In the genomic region with DNA sequence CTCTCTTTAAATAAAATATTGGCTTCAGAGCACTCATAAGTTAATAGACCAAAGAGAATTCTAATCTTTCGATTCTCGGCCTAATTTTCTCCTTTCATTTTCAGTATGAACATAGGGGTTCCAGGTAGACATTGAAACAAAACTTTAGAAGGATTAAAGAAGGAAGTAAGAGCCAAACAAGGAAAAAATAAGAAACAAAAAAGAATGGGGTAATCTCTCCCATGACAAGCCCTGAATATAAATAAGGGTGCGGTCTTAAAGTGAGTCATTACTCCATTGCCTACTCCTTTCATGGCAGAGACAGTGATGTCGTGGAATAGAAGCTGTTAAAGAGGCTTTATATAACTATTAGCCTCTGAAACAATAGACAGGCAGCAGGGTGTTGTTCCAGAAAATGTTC, we compare ENCODE assay signal across 8 cellular contexts.
DNase-seq lines count a peak whose midpoint lies in the region; ATAC-seq, FAIRE-seq and TF ChIP-seq lines count a peak whose summit lies in the region.

No MANE protein-coding gene starts in this region.

- H3K36me3 Mint-ChIP-seq in CD4-positive, CD25-positive, alpha-beta regulatory T cell: no peaks in the 10 kb centered on the region

- TF ChIP-seq POLR2A in GM12891 (IDR thresholded peaks at IDR 0.05; ENCODE audit: low read depth, low read length) (no peak), GM18505 (IDR thresholded peaks at IDR 0.05; ENCODE audit: borderline replicate concordance, extremely low read depth, insufficient read depth, insufficient read length) (no peak)

- H3K4me3 ChIP-seq in CD4-positive, CD25-positive, alpha-beta regulatory T cell (ENCODE audit: low read depth, low read length): peak overlapping the region; percentile 27

- H3K27ac Mint-ChIP-seq in CD4-positive, CD25-positive, alpha-beta regulatory T cell: peak overlapping the region in 1 of 3 donors; percentile 52

- no peaks in the 10 kb centered on the region for H3K27me3 Mint-ChIP-seq in CD4-positive, CD25-positive, alpha-beta regulatory T cell

- H3K36me3 ChIP-seq in CD4-positive, CD25-positive, alpha-beta regulatory T cell (ENCODE audit: control insufficient read depth, insufficient read depth, low read length): no peaks in the 10 kb centered on the region

- FAIRE-seq in GM12891 (lab: Jason Lieb, UNC): no peak

- peaks cover 6 to 14% (median 10%) of the 10 kb centered on the region in 4 donors for H3K4me1 Mint-ChIP-seq in CD4-positive, CD25-positive, alpha-beta regulatory T cell

- peak in 1 of 3 donors; percentile 26 for DNase-seq in CD4-positive, CD25-positive, alpha-beta regulatory T cell
- DNase-seq in GM12891 (ENCODE audit: insufficient read length, low spot score): no peak
- DNase-seq in NCI-H1694 (lab: John Stamatoyannopoulos, UW): no peak

- peak in 1 of 2 donors; percentile 40 for ATAC-seq in CD4-positive, CD25-positive, alpha-beta regulatory T cell (ENCODE audit: low read depth in 2 of 2)
- ATAC-seq in GM19463 (IDR thresholded peaks at IDR 0.05; ENCODE audit: unreplicated experiment): peak; percentile 81
- peak; percentile 73 for ATAC-seq in HG03558 (IDR thresholded peaks at IDR 0.05; ENCODE audit: extremely low read depth, unreplicated experiment)
- peak; percentile 98 for ATAC-seq in esophagus mucosa
- ATAC-seq in GM18517 (IDR thresholded peaks at IDR 0.05; ENCODE audit: unreplicated experiment): no peak
- no peak for ATAC-seq in GM18505 (IDR thresholded peaks at IDR 0.05; ENCODE audit: unreplicated experiment)

- peaks cover 0 to 2% (median 1%) of the 10 kb centered on the region in 7 donors for H3K9me3 Mint-ChIP-seq in CD4-positive, CD25-positive, alpha-beta regulatory T cell

- no peak overlapping the region for H3K27ac ChIP-seq in CD4-positive, CD25-positive, alpha-beta regulatory T cell (ENCODE audit: insufficient read depth, low read length, poor library complexity, severe bottlenecking)

- H3K4me1 ChIP-seq in CD4-positive, CD25-positive, alpha-beta regulatory T cell (ENCODE audit: control insufficient read depth, insufficient read depth, low read length, poor library complexity, severe bottlenecking): no peaks in the 10 kb centered on the region

- H3K9me3 ChIP-seq in CD4-positive, CD25-positive, alpha-beta regulatory T cell (ENCODE audit: control insufficient read depth in 2 of 2, low read length in 2 of 2): no peaks in the 10 kb centered on the region

- no peaks in the 10 kb centered on the region for H3K27me3 ChIP-seq in CD4-positive, CD25-positive, alpha-beta regulatory T cell (ENCODE audit: control insufficient read depth, insufficient read depth, low read length)

- peak overlapping the region in 3 of 4 donors; percentile 1 to 93 (median 71) for H3K4me3 Mint-ChIP-seq in CD4-positive, CD25-positive, alpha-beta regulatory T cell

TF ChIP-seq in GM12891, 5 proteins besides CTCF, POLR2A, EP300 and RAD21:
- TF ChIP-seq PAX5 (IDR thresholded peaks at IDR 0.05; ENCODE audit: insufficient read depth, low read length, severe bottlenecking) (no peak), POU2F2 (IDR thresholded peaks at IDR 0.05; ENCODE audit: low read depth, low read length) (no peak), SPI1 (IDR thresholded peaks at IDR 0.05; ENCODE audit: low read depth, low read length) (no peak), POLR2AphosphoS5 (IDR thresholded peaks at IDR 0.05; ENCODE audit: low read depth, low read length) (no peak), TAF1 (IDR thresholded peaks at IDR 0.05; ENCODE audit: low read depth, low read length) (no peak)

Comparison
In these comparisons a context has a peak if more than half of its experiments do, and no peak if none do; other contexts are left out.
1. ATAC-seq: peak in GM19463 (single experiment), HG03558 (single experiment) and esophagus mucosa (single experiment); none in GM18517 (single experiment) and GM18505 (single experiment).